19 cellular contexts compared by ENCODE assay signal in the genomic region with DNA sequence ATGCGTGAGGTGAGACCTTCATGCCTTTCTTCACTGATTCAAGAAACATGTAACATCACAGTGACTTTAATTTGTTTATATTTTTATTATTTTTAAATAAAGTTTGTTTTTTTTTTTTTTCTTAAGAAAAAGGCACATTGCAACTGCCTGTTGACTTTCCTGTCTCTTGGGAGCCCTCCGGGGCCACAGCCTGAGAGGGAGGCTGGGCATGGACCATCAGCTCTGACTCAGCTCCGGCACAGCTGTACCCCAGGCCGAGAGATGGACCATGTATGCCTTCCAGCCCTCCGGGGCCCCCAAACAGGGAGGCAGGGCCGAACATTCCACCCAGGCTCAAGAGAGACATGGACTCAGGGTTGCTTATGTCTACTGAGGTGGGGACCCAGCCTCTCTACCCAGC.
DNase-seq lines count a peak whose midpoint lies in the region; ATAC-seq and TF ChIP-seq lines count a peak whose summit lies in the region.
"Had no signal": no experiment of that assay in that cellular context is flagged by ENCODE, and none has a peak within 500 bp of the region (broad histone marks: within the 10 kb centered on the region; RNA-seq: fewer than 3 reads in every experiment).

No MANE protein-coding gene starts in this region.

- peak overlapping the region in 8 of 11 experiments; percentile 4 to 67 (median 44); a peak in 13 of 22 replicates for H3K27ac ChIP-seq in BLaER1 treated with 17β-estradiol and CSF1 and Interleukin-3, amounts not matched to agents 10 nM and 100 nM
- H3K27ac ChIP-seq in IMR-90 (ENCODE audit: insufficient read depth, low read length) (no peak overlapping the region), neuronal stem cell (replicated peaks; ENCODE audit: low read length) (no peak overlapping the region), WERI-Rb-1 (no peak overlapping the region)

- H2BK120ac ChIP-seq in IMR-90 (ENCODE audit: low read depth, low read length) (no peak overlapping the region), neuronal stem cell (ENCODE audit: low read depth, low read length) (no peak overlapping the region)

- H3K9me3 ChIP-seq in BLaER1 treated with 17β-estradiol and CSF1 and Interleukin-3, amounts not matched to agents 10 nM and 100 nM (replicated peaks in 1 of 11): no peaks in the 10 kb centered on the region
- H3K9me3 ChIP-seq in IMR-90 (ENCODE audit: control insufficient read depth, insufficient read depth, low read length) (no peaks in the 10 kb centered on the region), neuronal stem cell (replicated peaks in 1 of 2; ENCODE audit: control insufficient read depth in 2 of 2, insufficient read depth in 1 of 2, low read depth in 1 of 2, low read length in 2 of 2) (no peaks in the 10 kb centered on the region), WERI-Rb-1 (ENCODE audit: severe bottlenecking) (no peaks in the 10 kb centered on the region)

- H3K23ac ChIP-seq in IMR-90 (ENCODE audit: low read depth, low read length): no peak overlapping the region
- no peak overlapping the region for H3K23ac ChIP-seq in neuronal stem cell (ENCODE audit: low read depth, low read length, poor library complexity)

- H2BK12ac ChIP-seq in neuronal stem cell (ENCODE audit: low read length): no peak overlapping the region

- H2BK15ac ChIP-seq in IMR-90 (ENCODE audit: low read depth, low read length): no peak overlapping the region
- no peak overlapping the region for H2BK15ac ChIP-seq in neuronal stem cell (ENCODE audit: low read length)

- H4K91ac ChIP-seq in IMR-90 (ENCODE audit: insufficient read depth, low read depth, low read length) (no peak overlapping the region), neuronal stem cell (ENCODE audit: low read depth, low read length, poor library complexity) (no peak overlapping the region)

- DNase-seq in IMR-90: no peak
- no peak for DNase-seq in neuronal stem cell (ENCODE audit: low spot score)
- no peak for DNase-seq in mesothelial cell of epicardium (ENCODE audit: low spot score in 2 of 2, unreplicated experiment in 2 of 2)
- no peak for DNase-seq in WERI-Rb-1
- DNase-seq: AML-193; CD8-positive, alpha-beta T cell; DMS 273 treated with DMSO at 0.1 percent for 48 hours; EL; H9; MV-4-11; NCI-H1436; NCI-H2081 treated with DMSO at 0.1 percent for 48 hours; NCI-H2227 treated with DMSO at 0.1 percent for 48 hours; NCI-H526; PC-3 had no signal

- no peak for TF ChIP-seq RAD21 in IMR-90 (IDR thresholded peaks at IDR 0.05; ENCODE audit: low read length)

- no peaks in the 10 kb centered on the region for H3K27me3 Mint-ChIP-seq in activated T-helper 17 cell treated with anti-CD3 and anti-CD28 coated beads, Interleukin-2, amount 50 U/mL, for 72 hours
- no peaks in the 10 kb centered on the region for H3K27me3 Mint-ChIP-seq in mesothelial cell of epicardium (ENCODE audit: low read depth)

- peaks cover 44 to 93% (median 73%) of the 10 kb centered on the region in 10 experiments for H3K4me1 ChIP-seq in BLaER1 treated with 17β-estradiol and CSF1 and Interleukin-3, amounts not matched to agents 10 nM and 100 nM
- H3K4me1 ChIP-seq in IMR-90 (ENCODE audit: control insufficient read depth, insufficient read depth, low read length) (peaks cover 9% of the 10 kb centered on the region), neuronal stem cell (ENCODE audit: control insufficient read depth in 2 of 2, insufficient read depth in 1 of 2, low read depth in 1 of 2, low read length in 2 of 2) (peaks cover 7 to 15% of the 10 kb centered on the region in 2 donors)

- H3K4me3 Mint-ChIP-seq in activated T-helper 17 cell treated with anti-CD3 and anti-CD28 coated beads, Interleukin-2, amount 50 U/mL, for 72 hours: no peak overlapping the region
- H3K4me3 Mint-ChIP-seq in mesothelial cell of epicardium: no peak overlapping the region
- H3K4me3 Mint-ChIP-seq: CD8-positive, alpha-beta T cell; H9 had no signal

- dilution Hi-C loops in IMR-90 (cut with HindIII; ENCODE audit: low sequenced_read_pairs, unreplicated experiment): no loop called here

- H3K4me1 Mint-ChIP-seq in activated T-helper 17 cell treated with anti-CD3 and anti-CD28 coated beads, Interleukin-2, amount 50 U/mL, for 72 hours: peaks cover 49% of the 10 kb centered on the region
- peaks cover 28% of the 10 kb centered on the region for H3K4me1 Mint-ChIP-seq in mesothelial cell of epicardium

- CTCF ChIA-PET in IMR-90 (lab: Yijun Ruan, JAX): no interaction called here

- H3K36me3 ChIP-seq in BLaER1 treated with 17β-estradiol and CSF1 and Interleukin-3, amounts not matched to agents 10 nM and 100 nM: peaks cover 0 to 40% (median 0%) of the 10 kb centered on the region in 11 experiments; a peak in 7 of 22 replicates
- H3K36me3 ChIP-seq in IMR-90 (ENCODE audit: control insufficient read depth, insufficient read depth, low read length) (no peaks in the 10 kb centered on the region), neuronal stem cell (replicated peaks in 1 of 2; ENCODE audit: control insufficient read depth in 2 of 2, insufficient read depth in 2 of 2, low read length in 2 of 2) (no peaks in the 10 kb centered on the region), WERI-Rb-1 (no peaks in the 10 kb centered on the region)

- no peak overlapping the region for H2BK20ac ChIP-seq in IMR-90 (ENCODE audit: low read depth, low read length)

- in situ Hi-C loops in IMR-90 (cut with MboI; ENCODE audit: low sequenced_read_pairs): no loop called here

- H3K4ac ChIP-seq in IMR-90 (ENCODE audit: low read depth, low read length) (no peak overlapping the region; the same call in 1 of the 2 replicates), neuronal stem cell (ENCODE audit: low read length) (no peak overlapping the region)

- H2AFZ ChIP-seq in IMR-90 (replicated peaks; ENCODE audit: low read length, poor library complexity) (no peak overlapping the region), neuronal stem cell (ENCODE audit: low read length) (no peak overlapping the region)

- BruUV-seq in IMR-90 (replicated peaks; lab: Mats Ljungman, UMichigan): no TSS peak

- H3K9me1 ChIP-seq in IMR-90 (ENCODE audit: insufficient read depth, low read length): peaks cover 8% of the 10 kb centered on the region; the same call in 1 of the 2 replicates

- no peak for ATAC-seq in IMR-90 (ENCODE audit: low read depth)
- ATAC-seq in activated T-helper 17 cell treated with anti-CD3 and anti-CD28 coated beads, Interleukin-2, amount 50 U/mL, for 72 hours (replicated peaks): no peak
- ATAC-seq in HG03196 (IDR thresholded peaks at IDR 0.05; ENCODE audit: unreplicated experiment): no peak
- no peak for ATAC-seq in GM18517 (IDR thresholded peaks at IDR 0.05; ENCODE audit: unreplicated experiment)
- ATAC-seq: CD8-positive, alpha-beta T cell; PC-3 had no signal

- H3K14ac ChIP-seq in IMR-90 (replicated peaks; ENCODE audit: low read depth, low read length): no peak overlapping the region
- H3K14ac ChIP-seq in neuronal stem cell (ENCODE audit: low read length): no peak overlapping the region

- no peak overlapping the region for H3K56ac ChIP-seq in IMR-90 (ENCODE audit: extremely low read depth, insufficient read depth, low read length)

- H4K5ac ChIP-seq in IMR-90 (ENCODE audit: low read depth, low read length): no peak overlapping the region

- H3K9me3 Mint-ChIP-seq in activated T-helper 17 cell treated with anti-CD3 and anti-CD28 coated beads, Interleukin-2, amount 50 U/mL, for 72 hours: peaks cover 4% of the 10 kb centered on the region
- H3K9me3 Mint-ChIP-seq in mesothelial cell of epicardium: no peaks in the 10 kb centered on the region
- H3K9me3 Mint-ChIP-seq: CD8-positive, alpha-beta T cell; H9 had no signal

- H3K27ac Mint-ChIP-seq in activated T-helper 17 cell treated with anti-CD3 and anti-CD28 coated beads, Interleukin-2, amount 50 U/mL, for 72 hours: peak overlapping the region; percentile 16
- no peak overlapping the region for H3K27ac Mint-ChIP-seq in mesothelial cell of epicardium
- H3K27ac Mint-ChIP-seq: H9 had no signal

- TF ChIP-seq CTCF in IMR-90 (conservative IDR thresholded peaks at IDR 0.05; ENCODE audit: low read depth, low read length) (no peak), mesothelial cell of epicardium (IDR thresholded peaks at IDR 0.05; ENCODE audit: unreplicated experiment) (no peak), WERI-Rb-1 (IDR thresholded peaks at IDR 0.05; ENCODE audit: low read depth, low read length) (no peak)

- H3K27me3 ChIP-seq in BLaER1 treated with 17β-estradiol and CSF1 and Interleukin-3, amounts not matched to agents 10 nM and 100 nM: no peaks in the 10 kb centered on the region
- H3K27me3 ChIP-seq in IMR-90 (ENCODE audit: control insufficient read depth, insufficient read depth, low read length) (no peaks in the 10 kb centered on the region), neuronal stem cell (ENCODE audit: control insufficient read depth in 3 of 3, insufficient read depth in 3 of 3, low read depth in 1 of 3, low read length in 3 of 3) (no peaks in the 10 kb centered on the region), WERI-Rb-1 (ENCODE audit: insufficient read depth, low read depth, severe bottlenecking) (peaks cover 89% of the 10 kb centered on the region)

- H3K18ac ChIP-seq in IMR-90 (ENCODE audit: low read depth, low read length) (no peak overlapping the region), neuronal stem cell (ENCODE audit: low read length) (no peak overlapping the region)

- H2BK5ac ChIP-seq in IMR-90 (ENCODE audit: low read depth, low read length, poor library complexity, severe bottlenecking) (no peak overlapping the region), neuronal stem cell (ENCODE audit: low read length) (no peak overlapping the region)

- intact Hi-C loops in IMR-90 (cut with micrococcal nuclease): no loop called here

- 0 out of 20 replicates have a peak overlapping the region, but pooled peaks of 1 of the 10 experiments have one; percentile 6 for H3K4me3 ChIP-seq in BLaER1 treated with 17β-estradiol and CSF1 and Interleukin-3, amounts not matched to agents 10 nM and 100 nM
- no peak overlapping the region for H3K4me3 ChIP-seq in IMR-90 (ENCODE audit: insufficient read depth, low read depth, low read length)
- no peak overlapping the region for H3K4me3 ChIP-seq in neuronal stem cell (ENCODE audit: low read length in 2 of 2)
- H3K4me3 ChIP-seq in WERI-Rb-1 (ENCODE audit: low read depth, low read length): no peak overlapping the region

- H4K20me1 ChIP-seq in BLaER1 treated with 17β-estradiol and CSF1 and Interleukin-3, amounts not matched to agents 10 nM and 100 nM: no peaks in the 10 kb centered on the region
- no peaks in the 10 kb centered on the region; the same call in 1 of the 2 replicates for H4K20me1 ChIP-seq in IMR-90 (ENCODE audit: insufficient read depth, low read length)

- TF ChIP-seq POLR2A in IMR-90 (IDR thresholded peaks at IDR 0.05; ENCODE audit: low read depth, low read length): no peak

- POLR2A ChIA-PET in IMR-90 (lab: Charles Lee; ENCODE audit: unreplicated experiment): no interaction called here

- H2AK5ac ChIP-seq in IMR-90 (ENCODE audit: low read depth, low read length): peak overlapping the region; percentile 40; the same call in 1 of the 2 replicates
- H2AK5ac ChIP-seq in neuronal stem cell (ENCODE audit: low read depth, low read length): peak overlapping the region; percentile 73

- no peak overlapping the region for H2AK9ac ChIP-seq in IMR-90 (replicated peaks; ENCODE audit: low read depth, low read length, poor library complexity)

- peaks cover 92% of the 10 kb centered on the region for H3K36me3 Mint-ChIP-seq in activated T-helper 17 cell treated with anti-CD3 and anti-CD28 coated beads, Interleukin-2, amount 50 U/mL, for 72 hours (ENCODE audit: low read depth)
- H3K36me3 Mint-ChIP-seq in mesothelial cell of epicardium: peaks cover 5% of the 10 kb centered on the region

- no CpG with 5 or more reads among the region's 6 CpGs for WGBS in IMR-90 (ENCODE audit: extremely low coverage in 2 of 2, insufficient read length in 1 of 2), 2 experiments
- no CpG with 5 or more reads among the region's 6 CpGs for WGBS in neuronal stem cell (ENCODE audit: extremely low coverage in 2 of 2, insufficient read length in 2 of 2, insufficient replicate concordance in 1 of 2), 2 donors

- no peak overlapping the region for H4K8ac ChIP-seq in IMR-90 (ENCODE audit: low read depth in 2 of 2, low read length in 2 of 2)
- H4K8ac ChIP-seq in neuronal stem cell (ENCODE audit: low read depth, low read length): no peak overlapping the region

- H3K9ac ChIP-seq in BLaER1 treated with 17β-estradiol and CSF1 and Interleukin-3, amounts not matched to agents 10 nM and 100 nM: peak overlapping the region in 6 of 11 experiments; percentile 1 to 55 (median 33); a peak in 9 of 22 replicates
- no peak overlapping the region for H3K9ac ChIP-seq in IMR-90 (ENCODE audit: low read depth, low read length)
- H3K9ac ChIP-seq in neuronal stem cell (ENCODE audit: low read depth, low read length, poor library complexity): no peak overlapping the region

- H3K4me2 ChIP-seq in BLaER1 treated with 17β-estradiol and CSF1 and Interleukin-3, amounts not matched to agents 10 nM and 100 nM: peak overlapping the region in 10 of 11 experiments; percentile 50 to 85 (median 75); a peak in 20 of 22 replicates
- H3K4me2 ChIP-seq in IMR-90 (ENCODE audit: low read depth, low read length) (no peak overlapping the region), neuronal stem cell (ENCODE audit: insufficient read depth, low read length, poor library complexity, severe bottlenecking) (no peak overlapping the region)

- H3K79me1 ChIP-seq in IMR-90 (ENCODE audit: low read depth in 1 of 2, low read length in 2 of 2) (peaks cover 0 to 6% of the 10 kb centered on the region in 2 experiments; a peak in 1 of 4 replicates), neuronal stem cell (ENCODE audit: low read depth, low read length) (no peaks in the 10 kb centered on the region)

Comparison
In these comparisons a context has a peak if more than half of its experiments do, and no peak if none do; other contexts are left out.
1. H3K27ac ChIP-seq: peak in BLaER1 treated with 17β-estradiol and CSF1 and Interleukin-3, amounts not matched to agents 10 nM and 100 nM (8 of 11); none in IMR-90 (single experiment), neuronal stem cell (single experiment) and WERI-Rb-1 (single experiment).
2. H3K4me2 ChIP-seq: peak in BLaER1 treated with 17β-estradiol and CSF1 and Interleukin-3, amounts not matched to agents 10 nM and 100 nM (10 of 11); none in IMR-90 (single experiment) and neuronal stem cell (single experiment).
3. H3K9ac ChIP-seq: peak in BLaER1 treated with 17β-estradiol and CSF1 and Interleukin-3, amounts not matched to agents 10 nM and 100 nM (6 of 11); none in IMR-90 (single experiment) and neuronal stem cell (single experiment).